ENCODE assay signal across 1 cellular context in genomic region chr1:243433737-243434370, GRCh38.
TF ChIP-seq lines count a peak whose summit lies in the region.

No MANE protein-coding gene starts in this region.

TF ChIP-seq in GM12878, 131 proteins besides CTCF, POLR2A, EP300 and RAD21 (continued from another document):
- TF ChIP-seq PRDM15 (CRISPR knock-in tag; IDR thresholded peaks at IDR 0.05) (no peak), CBFB (IDR thresholded peaks at IDR 0.05; ENCODE audit: low read depth) (no peak), RFX5 (IDR thresholded peaks at IDR 0.05; ENCODE audit: low read depth, low read length) (no peak), NFXL1 (IDR thresholded peaks at IDR 0.05; ENCODE audit: borderline replicate concordance) (no peak), NRF1 (conservative IDR thresholded peaks at IDR 0.05; ENCODE audit: low read depth, low read length) (no peak), FOXM1 (IDR thresholded peaks at IDR 0.05; ENCODE audit: low read depth, low read length) (no peak), ZNF592 (IDR thresholded peaks at IDR 0.05) (no peak)
TF ChIP-seq in GM12878: peak in this region for 0.
